8 cellular contexts compared by ENCODE assay signal in genomic region chr2:25362049-25362563, GRCh38. TPM values are rescaled to one million over a fixed set of nuclear protein-coding genes. Genes with fewer than 3 reads are reported as not detected.
DNase-seq lines count a peak whose midpoint lies in the region; TF ChIP-seq lines count a peak whose summit lies in the region.

No MANE protein-coding gene starts in this region.

- H3K4me3 Mint-ChIP-seq in H9 = no peak overlapping the region

- DNase-seq in GM03348 (ENCODE audit: low spot score) (peak; percentile 96), H9 (peak; percentile 96), MG63 (peak; percentile 81), SHP77 treated with DMSO at 0.1 percent for 48 hours (lab: John Stamatoyannopoulos, UW) (peak; percentile 87), activated gamma-delta T cell treated with Interleukin-2 at 50 U/mL for 16 hours (peak; percentile 95), foreskin melanocyte (peak; percentile 83)

- H4K8ac ChIP-seq in H9 (replicated peaks; ENCODE audit: insufficient read length, low read depth, low read length) = no peak overlapping the region

- H3K4me1 ChIP-seq in H9 (ENCODE audit: insufficient read depth, low read length) (no peaks in the 10 kb centered on the region; the same call in 1 of the 2 replicates), neutrophil (ENCODE audit: control insufficient read depth in 1 of 2, insufficient read depth in 1 of 2, low read depth in 1 of 2, low read length in 1 of 2) (peaks cover 9 to 18% of the 10 kb centered on the region in 2 experiments), subcutaneous abdominal adipose tissue (ENCODE audit: control insufficient read depth in 5 of 5, insufficient read depth in 5 of 5, low read length in 5 of 5) (peaks cover 0 to 20% (median 13%) of the 10 kb centered on the region in 5 donors)

- H3K9me3 Mint-ChIP-seq in H9 = peaks cover 1 to 6% of the 10 kb centered on the region in 2 experiments; a peak in 3 of 5 replicates

- no peak overlapping the region for H2AFZ ChIP-seq in H9 (ENCODE audit: low read length)

- no CpG with 5 or more reads among the region's 18 CpGs for WGBS in H9 (ENCODE audit: extremely low coverage, insufficient read length, low lambda C conversion rate)

- H4K91ac ChIP-seq in H9 (ENCODE audit: insufficient read length, low read depth, low read length) = no peak overlapping the region

- no peak overlapping the region for H3K27ac ChIP-seq in H9 (ENCODE audit: insufficient read length, low read depth, low read length)
- peak overlapping the region; percentile 87 for H3K27ac ChIP-seq in neutrophil
- peak overlapping the region; percentile 91 for H3K27ac ChIP-seq in subcutaneous abdominal adipose tissue (ENCODE audit: low read depth, low read length)

- no peak overlapping the region for H3K23ac ChIP-seq in H9 (ENCODE audit: insufficient read length, low read depth, low read length)

- no peak overlapping the region for H2BK5ac ChIP-seq in H9 (ENCODE audit: insufficient read length, low read length)

- no peak overlapping the region for H3T11ph ChIP-seq in H9 (ENCODE audit: low read length)

- no peaks in the 10 kb centered on the region for H3K9me3 ChIP-seq in H9 (ENCODE audit: control insufficient read depth, low read depth, low read length)
- no peaks in the 10 kb centered on the region for H3K9me3 ChIP-seq in MG63
- no peaks in the 10 kb centered on the region for H3K9me3 ChIP-seq in neutrophil
- peaks cover 0 to 5% (median 0%) of the 10 kb centered on the region in 5 donors for H3K9me3 ChIP-seq in subcutaneous abdominal adipose tissue (ENCODE audit: control insufficient read depth in 5 of 5, low read length in 5 of 5)

- peaks cover 73% of the 10 kb centered on the region for H3K27me3 Mint-ChIP-seq in H9 (ENCODE audit: low read depth)

- H2AK5ac ChIP-seq in H9 (ENCODE audit: insufficient read length, low read length) = no peak overlapping the region

- no peak overlapping the region for H2BK15ac ChIP-seq in H9 (ENCODE audit: low read depth, low read length)

- H4K5ac ChIP-seq in H9 (ENCODE audit: insufficient read length, low read depth, low read length) = no peak overlapping the region

- TF ChIP-seq CTCF in H9 (conservative IDR thresholded peaks at IDR 0.05) = peak; percentile 98
- TF ChIP-seq CTCF in neutrophil (IDR thresholded peaks at IDR 0.05) = peak; percentile 98

- H3K27me3 ChIP-seq in H9 (ENCODE audit: insufficient read depth, low read length) (peaks cover 2% of the 10 kb centered on the region; the same call in 1 of the 2 replicates), MG63 (no peaks in the 10 kb centered on the region), neutrophil (peaks cover 10% of the 10 kb centered on the region), subcutaneous abdominal adipose tissue (ENCODE audit: control insufficient read depth in 5 of 5, insufficient read depth in 4 of 5, low read length in 5 of 5) (no peaks in the 10 kb centered on the region)

- no peak overlapping the region for H2BK12ac ChIP-seq in H9 (ENCODE audit: insufficient read length, low read depth, low read length)

- H2BK20ac ChIP-seq in H9 (ENCODE audit: low read depth, low read length, poor library complexity, severe bottlenecking) = no peak overlapping the region

- H3K79me2 ChIP-seq in H9 (ENCODE audit: insufficient read depth, low read length) = no peaks in the 10 kb centered on the region

- H3K4ac ChIP-seq in H9 (ENCODE audit: low read depth, low read length) = no peak overlapping the region

- H3K27ac Mint-ChIP-seq in H9 = no peak overlapping the region

- H3K4me1 Mint-ChIP-seq in H9 = peaks cover 30% of the 10 kb centered on the region in 2 experiments

- no peak overlapping the region for H3K56ac ChIP-seq in H9 (ENCODE audit: insufficient read length, low read depth, low read length)

- H2BK120ac ChIP-seq in H9 (ENCODE audit: low read depth, low read length, poor library complexity, severe bottlenecking) = no peak overlapping the region

- H3K4me2 ChIP-seq in H9 (ENCODE audit: insufficient read depth, insufficient read length, low read length) = peak overlapping the region; percentile 38

- H4K20me1 ChIP-seq in H9 (ENCODE audit: control insufficient read depth, insufficient read depth, insufficient read length) = no peaks in the 10 kb centered on the region

- no peaks in the 10 kb centered on the region for H3K23me2 ChIP-seq in H9 (ENCODE audit: insufficient read length, low read depth, low read length, poor library complexity, severe bottlenecking)

- H3K9ac ChIP-seq in H9 (ENCODE audit: extremely low read depth, insufficient read length, low read length) (no peak overlapping the region), subcutaneous abdominal adipose tissue (ENCODE audit: low read length in 5 of 5) (peak overlapping the region; percentile 46 to 81 (median 64))

- peaks cover 0 to 10% (median 5%) of the 10 kb centered on the region in 3 experiments; a peak in 3 of 7 replicates for H3K36me3 Mint-ChIP-seq in H9 (ENCODE audit: insufficient read depth in 1 of 3, low read depth in 3 of 3)

- peak overlapping the region; percentile 22 for H3K4me3 ChIP-seq in MG63
- peak overlapping the region; percentile 62 to 70 for H3K4me3 ChIP-seq in neutrophil (ENCODE audit: low read depth in 1 of 2, low read length in 1 of 2)
- H3K4me3 ChIP-seq in subcutaneous abdominal adipose tissue (ENCODE audit: low read depth in 1 of 5, low read length in 5 of 5) = peak overlapping the region; percentile 47 to 72 (median 67)

- H3K14ac ChIP-seq in H9 (ENCODE audit: insufficient read depth, low read length) = no peak overlapping the region

- H3K36me3 ChIP-seq in MG63 (no peaks in the 10 kb centered on the region), neutrophil (no peaks in the 10 kb centered on the region), subcutaneous abdominal adipose tissue (ENCODE audit: control insufficient read depth in 5 of 5, insufficient read depth in 5 of 5, low read length in 5 of 5) (no peaks in the 10 kb centered on the region)

- no peak overlapping the region for H3K18ac ChIP-seq in H9 (ENCODE audit: insufficient read length, low read depth, low read length)

- no peaks in the 10 kb centered on the region for H3K79me1 ChIP-seq in H9 (ENCODE audit: insufficient read depth, low read depth, low read length, poor library complexity, severe bottlenecking)

RNA-seq across cellular contexts. Expression of gene DNMT3A, which starts 20.4 kb away (rescaled TPM):
- 207 and 215 TPM in 2 replicates for total RNA-seq in H9 (2021)
- 6.0 and 9.2 TPM in 2 replicates for total RNA-seq in MG63 (2014; rRNA removed; shearing (Covaris generic); ENCODE audit: low replicate concordance)

Comparison
In these comparisons a context has a peak if more than half of its experiments do, and no peak if none do; other contexts are left out.
1. RNA of gene DNMT3A, which starts 20.4 kb away (total RNA-seq): 207 to 215 TPM in H9; 6.0 to 9.2 TPM in MG63; every median in the first group is over 10 times any median in the second.
2. Peak in every context shown above with its lines, with median percentiles within 50 percentile points of each other: DNase-seq and H3K4me3 ChIP-seq.